In the genomic region with DNA sequence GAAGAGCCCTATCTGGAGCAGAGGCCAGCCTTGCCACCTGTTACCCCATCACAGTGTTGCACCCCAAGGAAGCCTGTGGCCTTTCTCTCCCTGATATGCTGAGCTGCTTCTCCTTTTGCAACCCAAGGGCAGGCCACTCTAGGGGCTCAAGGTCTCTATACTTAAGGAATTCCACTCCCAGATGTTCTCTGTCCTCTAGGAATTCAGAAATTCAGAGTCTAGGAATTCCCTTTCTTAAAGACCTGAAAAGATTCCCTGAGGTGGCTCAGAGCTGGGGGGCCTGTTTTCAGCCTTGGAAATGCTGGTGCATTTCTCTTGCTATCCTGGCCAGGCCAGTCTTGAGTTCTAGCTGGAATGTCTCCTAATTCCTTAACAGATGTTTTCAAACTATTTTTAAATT, we compare ENCODE assay signal across 1 cellular context.
TF ChIP-seq lines count a peak whose summit lies in the region.

No MANE protein-coding gene starts in this region.

TF ChIP-seq in WTC11, 78 proteins besides CTCF, POLR2A, EP300 and RAD21 (continued from another document):
- TF ChIP-seq, protein P1, sequence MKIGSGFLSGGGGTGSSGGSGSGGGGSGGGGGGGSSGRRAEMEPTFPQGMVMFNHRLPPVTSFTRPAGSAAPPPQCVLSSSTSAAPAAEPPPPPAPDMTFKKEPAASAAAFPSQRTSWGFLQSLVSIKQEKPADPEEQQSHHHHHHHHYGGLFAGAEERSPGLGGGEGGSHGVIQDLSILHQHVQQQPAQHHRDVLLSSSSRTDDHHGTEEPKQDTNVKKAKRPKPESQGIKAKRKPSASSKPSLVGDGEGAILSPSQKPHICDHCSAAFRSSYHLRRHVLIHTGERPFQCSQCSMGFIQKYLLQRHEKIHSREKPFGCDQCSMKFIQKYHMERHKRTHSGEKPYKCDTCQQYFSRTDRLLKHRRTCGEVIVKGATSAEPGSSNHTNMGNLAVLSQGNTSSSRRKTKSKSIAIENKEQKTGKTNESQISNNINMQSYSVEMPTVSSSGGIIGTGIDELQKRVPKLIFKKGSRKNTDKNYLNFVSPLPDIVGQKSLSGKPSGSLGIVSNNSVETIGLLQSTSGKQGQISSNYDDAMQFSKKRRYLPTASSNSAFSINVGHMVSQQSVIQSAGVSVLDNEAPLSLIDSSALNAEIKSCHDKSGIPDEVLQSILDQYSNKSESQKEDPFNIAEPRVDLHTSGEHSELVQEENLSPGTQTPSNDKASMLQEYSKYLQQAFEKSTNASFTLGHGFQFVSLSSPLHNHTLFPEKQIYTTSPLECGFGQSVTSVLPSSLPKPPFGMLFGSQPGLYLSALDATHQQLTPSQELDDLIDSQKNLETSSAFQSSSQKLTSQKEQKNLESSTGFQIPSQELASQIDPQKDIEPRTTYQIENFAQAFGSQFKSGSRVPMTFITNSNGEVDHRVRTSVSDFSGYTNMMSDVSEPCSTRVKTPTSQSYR (CRISPR knock-in tag; IDR thresholded peaks at IDR 0.05): no peak
- TF ChIP-seq NFYB (CRISPR knock-in tag; conservative IDR thresholded peaks at IDR 0.05; ENCODE audit: low read depth): no peak
